ENCODE assay signal across 4 cellular contexts in genomic region chr17:18463864-18464263, GRCh38. TPM values are rescaled to one million over a fixed set of nuclear protein-coding genes. Genes with fewer than 3 reads are reported as not detected.
"Had no signal": no experiment of that assay in that cellular context is flagged by ENCODE, and none has a peak within 500 bp of the region (broad histone marks: within the 10 kb centered on the region; RNA-seq: fewer than 3 reads in every experiment).

No MANE protein-coding gene starts in this region.

RNA-seq across cellular contexts. Expression of gene LGALS9C, which starts 12.7 kb away (rescaled TPM):
- total RNA-seq: HepG2, HT-29, IMR-90, SK-MEL-5 had no signal
